10 cellular contexts compared by ENCODE assay signal in genomic region chr2:73832905-73833304, GRCh38. TPM values are rescaled to one million over a fixed set of nuclear protein-coding genes. Genes with fewer than 3 reads are reported as not detected.
DNase-seq lines count a peak whose midpoint lies in the region; ATAC-seq and TF ChIP-seq lines count a peak whose summit lies in the region.
"Had no signal": no experiment of that assay in that cellular context is flagged by ENCODE, and none has a peak within 500 bp of the region (broad histone marks: within the 10 kb centered on the region; RNA-seq: fewer than 3 reads in every experiment).

No MANE protein-coding gene starts in this region.

- H3K4me1 ChIP-seq in Loucy (ENCODE audit: insufficient read depth, low read length, poor library complexity, severe bottlenecking) = peaks cover 42% of the 10 kb centered on the region
- H3K4me1 ChIP-seq in muscle layer of colon (ENCODE audit: insufficient read depth, low read length) = peaks cover 46% of the 10 kb centered on the region

- no peak overlapping the region for H3K4me3 Mint-ChIP-seq in endothelial cell (ENCODE audit: unreplicated experiment)

- H3K36me3 ChIP-seq in Loucy (ENCODE audit: insufficient read depth, low read length) (peaks cover 9% of the 10 kb centered on the region), muscle layer of colon (ENCODE audit: insufficient read depth, low read length) (peaks cover 3% of the 10 kb centered on the region)

- H3K36me3 Mint-ChIP-seq in endothelial cell (ENCODE audit: low read depth, unreplicated experiment) = peaks cover 10% of the 10 kb centered on the region

- peaks cover 6% of the 10 kb centered on the region for H4K20me1 ChIP-seq in Loucy (ENCODE audit: insufficient read depth, low read length, poor library complexity, severe bottlenecking)

- peak overlapping the region; percentile 27 for H3K27ac ChIP-seq in muscle layer of colon (ENCODE audit: low read depth, low read length)

- peak overlapping the region; percentile 73 for H3K4me2 ChIP-seq in Loucy (ENCODE audit: low read depth, low read length, poor library complexity, severe bottlenecking)

- H3K27ac Mint-ChIP-seq in endothelial cell (ENCODE audit: unreplicated experiment) = no peak overlapping the region

- no peak overlapping the region for H2AFZ ChIP-seq in Loucy (ENCODE audit: low read length)

- DNase-seq in NCI-H2196 (lab: John Stamatoyannopoulos, UW; ENCODE audit: unreplicated experiment) = peak; percentile 3
- no peak for DNase-seq in NCI-H2196 treated with DMSO at 0.1 percent for 48 hours (lab: John Stamatoyannopoulos, UW; ENCODE audit: unreplicated experiment)
- peak; percentile 34 for DNase-seq in astrocyte of the hippocampus (ENCODE audit: low read depth, low spot score)
- no peak for DNase-seq in activated T-cell treated with anti-CD3 and anti-CD28 coated beads, Interleukin-2, amount 50 U/mL, for 48 hours
- DNase-seq in endothelial cell (ENCODE audit: low spot score) = no peak
- DNase-seq: activated CD8-positive, alpha-beta memory T cell treated with anti-CD3 and anti-CD28 coated beads, Interleukin-2, amount 50 U/mL, for 48 hours; NCI-H1417 had no signal

- H3K9me3 ChIP-seq in Loucy (ENCODE audit: insufficient read depth, low read depth, low read length) = no peaks in the 10 kb centered on the region
- no peaks in the 10 kb centered on the region for H3K9me3 ChIP-seq in muscle layer of colon (ENCODE audit: low read length)

- ATAC-seq in GM18868 (IDR thresholded peaks at IDR 0.05; ENCODE audit: unreplicated experiment) = no peak

- H3K4me3 ChIP-seq in Loucy (ENCODE audit: low read length, poor library complexity, severe bottlenecking) (peak overlapping the region; percentile 58), muscle layer of colon (ENCODE audit: low read depth in 1 of 2, low read length in 2 of 2) (no peak overlapping the region)

- TF ChIP-seq CTCF in Loucy (conservative IDR thresholded peaks at IDR 0.05; ENCODE audit: low read length) (no peak), endothelial cell (IDR thresholded peaks at IDR 0.05; ENCODE audit: unreplicated experiment) (no peak)

- H3K9me2 ChIP-seq in Loucy (replicated peaks; ENCODE audit: low read depth, low read length) = no peaks in the 10 kb centered on the region

- peaks cover 53% of the 10 kb centered on the region for H3K79me2 ChIP-seq in Loucy (ENCODE audit: insufficient read depth, low read length)

- H3K27me3 ChIP-seq in Loucy (ENCODE audit: insufficient read depth, low read length, poor library complexity, severe bottlenecking) = no peaks in the 10 kb centered on the region
- no peaks in the 10 kb centered on the region for H3K27me3 ChIP-seq in muscle layer of colon (ENCODE audit: control insufficient read depth in 1 of 2, insufficient read depth in 2 of 2, low read length in 2 of 2)

- peaks cover 6% of the 10 kb centered on the region; the same call in 1 of the 2 replicates for H3F3A ChIP-seq in Loucy (ENCODE audit: low read depth)

- peaks cover 19% of the 10 kb centered on the region for H3K4me1 Mint-ChIP-seq in endothelial cell (ENCODE audit: unreplicated experiment)

- no peaks in the 10 kb centered on the region for H3K9me3 Mint-ChIP-seq in endothelial cell (ENCODE audit: unreplicated experiment)

- H3K27me3 Mint-ChIP-seq in endothelial cell (ENCODE audit: unreplicated experiment) = peaks cover 1% of the 10 kb centered on the region

- H3K9ac ChIP-seq in Loucy (ENCODE audit: low read depth, low read length, poor library complexity, severe bottlenecking) = peak overlapping the region; percentile 53
- H3K9ac ChIP-seq in muscle layer of colon (ENCODE audit: low read length) = no peak overlapping the region

RNA-seq across cellular contexts. Expression of gene STAMBP, which starts 4.1 kb away (rescaled TPM):
- total RNA-seq in endothelial cell (ENCODE audit: unreplicated experiment) = 29.2 TPM

RNA-seq across cellular contexts. Expression of gene C2orf78, which starts 48.9 kb away (rescaled TPM):
- total RNA-seq in endothelial cell (ENCODE audit: unreplicated experiment) = not detected

RNA-seq across cellular contexts. Expression of gene DUSP11, which starts 53.0 kb away (rescaled TPM):
- total RNA-seq in endothelial cell (ENCODE audit: unreplicated experiment) = 32.4 TPM

RNA-seq across cellular contexts. Expression of gene ACTG2, which starts 59.9 kb away (rescaled TPM):
- 8.3 TPM for total RNA-seq in endothelial cell (ENCODE audit: unreplicated experiment)

Comparison
In these comparisons a context has a peak if more than half of its experiments do, and no peak if none do; other contexts are left out.
1. DNase-seq: peak in NCI-H2196 (single experiment) and astrocyte of the hippocampus (single experiment); none in NCI-H2196 treated with DMSO at 0.1 percent for 48 hours (single experiment), activated T-cell treated with anti-CD3 and anti-CD28 coated beads, Interleukin-2, amount 50 U/mL, for 48 hours (0 of 2) and endothelial cell (single experiment).